In genomic region chr10:131638481-131639278, GRCh38 we compare ENCODE assay signal across 17 cellular contexts.
DNase-seq lines count a peak whose midpoint lies in the region; FAIRE-seq and TF ChIP-seq lines count a peak whose summit lies in the region.
"Had no signal": no experiment of that assay in that cellular context is flagged by ENCODE, and none has a peak within 500 bp of the region (broad histone marks: within the 10 kb centered on the region; RNA-seq: fewer than 3 reads in every experiment).

No MANE protein-coding gene starts in this region.

- FAIRE-seq in kidney (lab: Jason Lieb, UNC) = no peak
- FAIRE-seq in GM19239 (lab: Jason Lieb, UNC) = no peak
- FAIRE-seq: A204.1, D721Med had no signal

- peaks cover 4 to 6% of the 10 kb centered on the region in 2 donors for H3K9me3 ChIP-seq in kidney (ENCODE audit: control insufficient read depth in 1 of 2, low read length in 2 of 2)

- H3K27ac Mint-ChIP-seq in chondrocyte (ENCODE audit: unreplicated experiment) (no peak overlapping the region), osteocyte (ENCODE audit: unreplicated experiment) (no peak overlapping the region)
- H3K27ac Mint-ChIP-seq: CD8-positive, alpha-beta T cell; HFFc6 had no signal

- H3K27ac ChIP-seq in kidney (ENCODE audit: low read depth in 2 of 2, low read length in 2 of 2) = no peak overlapping the region

- H3K4me3 Mint-ChIP-seq in chondrocyte (ENCODE audit: unreplicated experiment) (no peak overlapping the region), osteocyte (ENCODE audit: unreplicated experiment) (no peak overlapping the region)
- H3K4me3 Mint-ChIP-seq: CD14-positive monocyte; CD8-positive, alpha-beta T cell; HFFc6 had no signal

- H3K9me3 Mint-ChIP-seq in chondrocyte (ENCODE audit: low read depth) (peaks cover 45% of the 10 kb centered on the region), osteocyte (ENCODE audit: unreplicated experiment) (peaks cover 41% of the 10 kb centered on the region)

- H3K4me1 Mint-ChIP-seq in chondrocyte (ENCODE audit: low read depth) (no peaks in the 10 kb centered on the region), osteocyte (ENCODE audit: unreplicated experiment) (no peaks in the 10 kb centered on the region)
- H3K4me1 Mint-ChIP-seq: CD14-positive monocyte had no signal

- no peaks in the 10 kb centered on the region for H3K4me1 ChIP-seq in kidney (ENCODE audit: control insufficient read depth in 1 of 2, insufficient read depth in 1 of 2, low read depth in 1 of 2, low read length in 2 of 2)

- no peaks in the 10 kb centered on the region for H3K36me3 ChIP-seq in kidney (ENCODE audit: control insufficient read depth in 1 of 2, insufficient read depth in 2 of 2, low read length in 2 of 2)

- H3K27me3 Mint-ChIP-seq in chondrocyte (ENCODE audit: low read depth) (no peaks in the 10 kb centered on the region), osteocyte (ENCODE audit: unreplicated experiment) (no peaks in the 10 kb centered on the region)

- intact Hi-C loops in kidney (cut with DNase I) = no loop called here

- TF ChIP-seq CTCF in chondrocyte (IDR thresholded peaks at IDR 0.05) = no peak
- no peak for TF ChIP-seq CTCF in kidney (IDR thresholded peaks at IDR 0.05; ENCODE audit: borderline replicate concordance, extremely low read depth, insufficient read depth)
- TF ChIP-seq CTCF in osteocyte (IDR thresholded peaks at IDR 0.05) = no peak

- H3K36me3 Mint-ChIP-seq in chondrocyte (ENCODE audit: low read depth) (no peaks in the 10 kb centered on the region), osteocyte (ENCODE audit: unreplicated experiment) (peaks cover 2% of the 10 kb centered on the region)
- H3K36me3 Mint-ChIP-seq: CD14-positive monocyte; CD8-positive, alpha-beta T cell had no signal

- H3K4me3 ChIP-seq in kidney (ENCODE audit: low read length in 2 of 2) = no peak overlapping the region

- H3K9ac ChIP-seq in kidney (ENCODE audit: low read length in 2 of 2) = no peak overlapping the region

- DNase-seq in RPMI8226 (peak; percentile 26), chondrocyte (ENCODE audit: low spot score) (peak; percentile 67), kidney (peak; percentile 13), osteocyte (ENCODE audit: extremely low spot score, unreplicated experiment) (peak; percentile 67), anterior cingulate cortex (lab: John Stamatoyannopoulos, UW) (no peak), MV-4-11 (lab: John Stamatoyannopoulos, UW) (no peak), GM19239 (ENCODE audit: insufficient read length, low spot score) (no peak)
- DNase-seq: COR-L47, DMS153, DND-41, GDM1, HCEC 1CT, HFFc6 had no signal

Comparison
In these comparisons a context has a peak if more than half of its experiments do, and no peak if none do; other contexts are left out.
1. DNase-seq: peak in RPMI8226 (single experiment), chondrocyte (single experiment), kidney (single experiment) and osteocyte (single experiment); none in anterior cingulate cortex (0 of 58), MV-4-11 (single experiment) and GM19239 (single experiment).